9 cellular contexts compared by ENCODE assay signal in the genomic region with DNA sequence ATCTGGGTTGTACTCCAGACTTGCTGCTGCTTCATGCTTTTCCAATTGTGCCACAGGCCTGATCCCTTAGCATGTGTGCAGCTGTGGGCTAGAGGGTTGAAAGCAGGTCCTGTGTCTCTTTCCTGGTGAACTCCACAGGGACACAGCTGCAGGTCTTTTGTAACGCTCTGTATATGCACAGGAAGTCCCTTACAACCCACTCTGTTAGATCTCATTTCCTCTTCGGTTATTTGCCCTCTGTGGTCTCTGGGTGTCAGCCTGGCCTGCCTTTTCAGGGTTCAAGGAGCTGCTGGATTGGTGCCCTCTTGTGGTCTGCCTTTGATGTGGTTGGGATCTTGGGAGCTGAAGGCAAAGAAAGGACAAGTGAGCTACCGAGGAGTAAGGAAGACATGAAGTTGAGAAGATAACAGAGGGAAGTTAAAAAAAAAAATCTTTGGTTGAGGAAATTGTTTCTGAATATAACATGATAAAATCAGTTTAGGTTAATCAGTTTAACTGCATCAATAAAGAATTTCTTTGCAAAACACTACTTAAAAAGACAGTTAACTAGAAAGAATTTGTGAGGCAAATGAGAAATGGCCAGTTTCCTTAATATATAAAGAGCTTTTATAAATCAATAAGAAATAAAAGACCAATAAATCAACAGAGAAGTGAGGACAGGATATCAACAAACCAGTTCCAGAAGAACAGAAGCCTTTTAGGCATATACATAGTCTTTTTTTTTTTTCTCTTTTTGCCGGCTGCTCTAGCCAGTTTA. TPM values are rescaled to one million over a fixed set of nuclear protein-coding genes. Genes with fewer than 3 reads are reported as not detected.
DNase-seq lines count a peak whose midpoint lies in the region; ATAC-seq and TF ChIP-seq lines count a peak whose summit lies in the region.
"Had no signal": no experiment of that assay in that cellular context is flagged by ENCODE, and none has a peak within 500 bp of the region (broad histone marks: within the 10 kb centered on the region; RNA-seq: fewer than 3 reads in every experiment).

No MANE protein-coding gene starts in this region.

- H3K4me1 ChIP-seq in Panc1 (ENCODE audit: control insufficient read depth, insufficient read depth, low read length), result peaks cover 8% of the 10 kb centered on the region; the same call in 1 of the 2 replicates

- H3K36me3 Mint-ChIP-seq in activated T-cell treated with anti-CD3 and anti-CD28 coated beads, Interleukin-2, amount 50 U/mL, for 4 hours (ENCODE audit: insufficient read depth), result no peaks in the 10 kb centered on the region

- DNase-seq in BJ (ENCODE audit: low read depth), result no peak
- no peak for DNase-seq in Panc1 (ENCODE audit: low read depth, low spot score)
- peak; percentile 27 for DNase-seq in activated T-cell treated with anti-CD3 and anti-CD28 coated beads, Interleukin-2, amount 50 U/mL, for 4 hours
- DNase-seq in head of caudate nucleus, result peak; percentile 27 to 81 (median 60)
- DNase-seq in stimulated activated CD4-positive, alpha-beta T cell treated with anti-CD3 and anti-CD28 coated beads, Interleukin-4, amount 100 ng/mL, for 4 hours, result peak; percentile 12 to 31
- no peak for DNase-seq in middle frontal gyrus (ENCODE audit: extremely low spot score, low spot score)

- H3K4me3 ChIP-seq in BJ (ENCODE audit: low read depth, low read length) (no peak overlapping the region), Panc1 (ENCODE audit: low read depth in 2 of 2, low read length in 2 of 2) (no peak overlapping the region)
- H3K4me3 ChIP-seq: thoracic aorta had no signal

- 0 out of 2 replicates have a peak, but pooled peaks have one; percentile 23 for TF ChIP-seq CTCF in BJ (IDR thresholded peaks at IDR 0.05; ENCODE audit: insufficient read depth, low read depth, low read length)
- TF ChIP-seq CTCF in Panc1 (IDR thresholded peaks at IDR 0.05), result peak; percentile 22; the same call in 1 of the 2 replicates

- peaks cover 31% of the 10 kb centered on the region for H3K9me3 ChIP-seq in Panc1 (ENCODE audit: control insufficient read depth, insufficient read depth, low read depth, low read length)
- H3K9me3 ChIP-seq: thoracic aorta had no signal

- ATAC-seq in GM18868 (IDR thresholded peaks at IDR 0.05; ENCODE audit: unreplicated experiment) (peak; percentile 73), HG03064 (IDR thresholded peaks at IDR 0.05; ENCODE audit: low read depth, unreplicated experiment) (peak; percentile 85), Panc1 (no peak; the same call in 1 of the 2 replicates)
- ATAC-seq in activated T-cell treated with anti-CD3 and anti-CD28 coated beads, Interleukin-2, amount 50 U/mL, for 4 hours, result peak; percentile 58 to 61

- CTCF ChIA-PET in BJ (lab: Yijun Ruan, JAX), result interaction anchor here (0.7 to 1.6 kb wide), 6 partner anchors 10 to 32 kb away, joined by 3 to 6 read pairs (median 3); no protein-coding TSS in a partner anchor
- CTCF ChIA-PET in Panc1 (lab: Charles Lee), result no interaction called here

- H3K36me3 ChIP-seq in BJ (ENCODE audit: control insufficient read depth, insufficient read depth, low read length), result no peaks in the 10 kb centered on the region
- no peaks in the 10 kb centered on the region; the same call in 1 of the 2 replicates for H3K36me3 ChIP-seq in Panc1 (ENCODE audit: control insufficient read depth, insufficient read depth, low read length)
- H3K36me3 ChIP-seq: thoracic aorta had no signal

- no TSS peak for BruUV-seq in Panc1 (replicated peaks; lab: Mats Ljungman, UMichigan)

- in situ Hi-C loops in Panc1 (cut with HindIII; ENCODE audit: low pct_unique_long_range_greater_than_20kb, low sequenced_read_pairs), result no loop called here

- POLR2A ChIA-PET in BJ (lab: Charles Lee) (no interaction called here), Panc1 (lab: Charles Lee) (no interaction called here)

- H3K27me3 ChIP-seq in BJ (ENCODE audit: control insufficient read depth, insufficient read depth, low read length), result no peaks in the 10 kb centered on the region
- H3K27me3 ChIP-seq in Panc1 (ENCODE audit: control insufficient read depth, insufficient read depth, low read length), result no peaks in the 10 kb centered on the region

- peaks cover 45% of the 10 kb centered on the region for H3K4me1 Mint-ChIP-seq in activated T-cell treated with anti-CD3 and anti-CD28 coated beads, Interleukin-2, amount 50 U/mL, for 4 hours (ENCODE audit: low read depth)

- no peak overlapping the region for H3K27ac ChIP-seq in Panc1 (ENCODE audit: low read length)
- H3K27ac ChIP-seq: thoracic aorta had no signal

- H3K9me3 Mint-ChIP-seq in activated T-cell treated with anti-CD3 and anti-CD28 coated beads, Interleukin-2, amount 50 U/mL, for 4 hours, result no peaks in the 10 kb centered on the region

- intact Hi-C loops in Panc1 (cut with micrococcal nuclease; ENCODE audit: unreplicated experiment) (no loop called here), head of caudate nucleus (cut with DNase I) (no loop called here)

- H3K27me3 Mint-ChIP-seq in activated T-cell treated with anti-CD3 and anti-CD28 coated beads, Interleukin-2, amount 50 U/mL, for 4 hours (ENCODE audit: low read depth), result no peaks in the 10 kb centered on the region

- no peak overlapping the region for H3K4me3 Mint-ChIP-seq in activated T-cell treated with anti-CD3 and anti-CD28 coated beads, Interleukin-2, amount 50 U/mL, for 4 hours

RNA-seq across cellular contexts. Expression of a gene that starts 44.1 kb away (rescaled TPM):
- polyA plus RNA-seq in BJ (2011; rRNA removed), result 53.4 and 57.7 TPM in 2 replicates
- 49.6 and 77.3 TPM in 2 replicates for polyA minus RNA-seq in BJ (2011; rRNA and poly(A)+ RNA removed)
- total RNA-seq in Panc1 (2021; ENCODE audit: unreplicated experiment), result 91.2 TPM
- polyA plus RNA-seq in Panc1 (2012; ENCODE audit: insufficient read length), result 73.8 TPM
- total RNA-seq in activated T-cell treated with anti-CD3 and anti-CD28 coated beads, Interleukin-2, amount 50 U/mL, for 4 hours, result 100 to 1,000 TPM; 106 to 128 (median 122) TPM

Comparison
In these comparisons a context has a peak if more than half of its experiments do, and no peak if none do; other contexts are left out.
1. DNase-seq: peak in activated T-cell treated with anti-CD3 and anti-CD28 coated beads, Interleukin-2, amount 50 U/mL, for 4 hours (single experiment), head of caudate nucleus (42 of 42) and stimulated activated CD4-positive, alpha-beta T cell treated with anti-CD3 and anti-CD28 coated beads, Interleukin-4, amount 100 ng/mL, for 4 hours (2 of 2); none in BJ (single experiment), Panc1 (single experiment) and middle frontal gyrus (single experiment).